Comparison of ENCODE assay signal across 25 cellular contexts in genomic region chr7:37947138-37947839, GRCh38. TPM values are rescaled to one million over a fixed set of nuclear protein-coding genes. Genes with fewer than 3 reads are reported as not detected.
DNase-seq lines count a peak whose midpoint lies in the region; ATAC-seq, FAIRE-seq and TF ChIP-seq lines count a peak whose summit lies in the region.
"Had no signal": no experiment of that assay in that cellular context is flagged by ENCODE, and none has a peak within 500 bp of the region (broad histone marks: within the 10 kb centered on the region; RNA-seq: fewer than 3 reads in every experiment).

No MANE protein-coding gene starts in this region.

- H3K27me3 ChIP-seq in right atrium auricular region: no peaks in the 10 kb centered on the region
- peaks cover 3% of the 10 kb centered on the region for H3K27me3 ChIP-seq in cardiac muscle cell
- H3K27me3 ChIP-seq: BE2C, SJSA1 had no signal

- TF ChIP-seq CTCF in right atrium auricular region (IDR thresholded peaks at IDR 0.05) (no peak), cardiac muscle cell (IDR thresholded peaks at IDR 0.05; ENCODE audit: low read depth, low read length) (no peak)

- no peak overlapping the region for H3K4me3 Mint-ChIP-seq in activated T-helper 2 cell treated with anti-CD3 and anti-CD28 coated beads, Interferon-gamma antibody, Interleukin-2, Interleukin-4, amounts not matched to agents 10 μg/mL and 5 μg/mL and 100 μg/mL, durations not matched to agents 14 hours and 24 hours and 36 hours (ENCODE audit: low read depth)
- no peak overlapping the region for H3K4me3 Mint-ChIP-seq in activated naive CD4-positive, alpha-beta T cell treated with anti-CD3 and anti-CD28 coated beads for 36 hours
- H3K4me3 Mint-ChIP-seq: CD14-positive monocyte had no signal

- ATAC-seq in Right ventricle myocardium superior (ENCODE audit: poor library complexity) (peak; percentile 77), left colon (no peak)
- ATAC-seq: K562 had no signal

- H3K36me3 Mint-ChIP-seq in activated T-helper 2 cell treated with anti-CD3 and anti-CD28 coated beads, Interferon-gamma antibody, Interleukin-2, Interleukin-4, amounts not matched to agents 10 μg/mL and 5 μg/mL and 100 μg/mL, durations not matched to agents 14 hours and 24 hours and 36 hours (ENCODE audit: low read depth): no peaks in the 10 kb centered on the region
- H3K36me3 Mint-ChIP-seq in activated naive CD4-positive, alpha-beta T cell treated with anti-CD3 and anti-CD28 coated beads for 36 hours (ENCODE audit: low read depth): no peaks in the 10 kb centered on the region

- H3K9me3 ChIP-seq in right atrium auricular region (no peaks in the 10 kb centered on the region), cardiac muscle cell (ENCODE audit: low read depth) (no peaks in the 10 kb centered on the region)
- H3K9me3 ChIP-seq: BE2C, SJSA1 had no signal

- peaks cover 0 to 27% of the 10 kb centered on the region in 2 donors for H3K4me1 ChIP-seq in right atrium auricular region
- H3K4me1 ChIP-seq in cardiac muscle cell (ENCODE audit: low read depth): peaks cover 37% of the 10 kb centered on the region
- H3K4me1 ChIP-seq: BE2C had no signal

- FAIRE-seq in urothelium cell line (lab: Jason Lieb, UNC): peak; percentile 44
- FAIRE-seq: GM18507, K562 had no signal

- H3K4me3 ChIP-seq in right atrium auricular region: no peak overlapping the region
- no peak overlapping the region for H3K4me3 ChIP-seq in cardiac muscle cell
- H3K4me3 ChIP-seq: GM23248, K562, SJSA1 had no signal

- no peaks in the 10 kb centered on the region for H3K36me3 ChIP-seq in right atrium auricular region
- H3K36me3 ChIP-seq in cardiac muscle cell: no peaks in the 10 kb centered on the region
- H3K36me3 ChIP-seq: BE2C, SJSA1 had no signal

- H3K9me3 Mint-ChIP-seq in activated T-helper 2 cell treated with anti-CD3 and anti-CD28 coated beads, Interferon-gamma antibody, Interleukin-2, Interleukin-4, amounts not matched to agents 10 μg/mL and 5 μg/mL and 100 μg/mL, durations not matched to agents 14 hours and 24 hours and 36 hours: no peaks in the 10 kb centered on the region
- H3K9me3 Mint-ChIP-seq in activated naive CD4-positive, alpha-beta T cell treated with anti-CD3 and anti-CD28 coated beads for 36 hours: no peaks in the 10 kb centered on the region

- no peak overlapping the region for H3K27ac Mint-ChIP-seq in activated T-helper 2 cell treated with anti-CD3 and anti-CD28 coated beads, Interferon-gamma antibody, Interleukin-2, Interleukin-4, amounts not matched to agents 10 μg/mL and 5 μg/mL and 100 μg/mL, durations not matched to agents 14 hours and 24 hours and 36 hours
- H3K27ac Mint-ChIP-seq in activated naive CD4-positive, alpha-beta T cell treated with anti-CD3 and anti-CD28 coated beads for 36 hours: no peak overlapping the region
- H3K27ac Mint-ChIP-seq: CD14-positive monocyte had no signal

- no peaks in the 10 kb centered on the region for H3K27me3 Mint-ChIP-seq in activated T-helper 2 cell treated with anti-CD3 and anti-CD28 coated beads, Interferon-gamma antibody, Interleukin-2, Interleukin-4, amounts not matched to agents 10 μg/mL and 5 μg/mL and 100 μg/mL, durations not matched to agents 14 hours and 24 hours and 36 hours (ENCODE audit: low read depth)
- H3K27me3 Mint-ChIP-seq in activated naive CD4-positive, alpha-beta T cell treated with anti-CD3 and anti-CD28 coated beads for 36 hours (ENCODE audit: low read depth): no peaks in the 10 kb centered on the region

- intact Hi-C loops in Right ventricle myocardium superior (cut with DNase I) (no loop called here), left colon (cut with DNase I, micrococcal nuclease) (no loop called here)
- intact Hi-C loops in activated T-helper 2 cell treated with anti-CD3 and anti-CD28 coated beads, Interferon-gamma antibody, Interleukin-2, Interleukin-4, amounts not matched to agents 10 μg/mL and 5 μg/mL and 100 μg/mL, durations not matched to agents 14 hours and 24 hours and 36 hours (cut with micrococcal nuclease): no loop called here
- intact Hi-C loops in activated naive CD4-positive, alpha-beta T cell treated with anti-CD3 and anti-CD28 coated beads for 36 hours (cut with micrococcal nuclease): no loop called here

- CTCF ChIA-PET in activated naive CD4-positive, alpha-beta T cell treated with anti-CD3 and anti-CD28 coated beads for 36 hours (lab: Charles Lee): no interaction called here

- no peaks in the 10 kb centered on the region for H3K4me1 Mint-ChIP-seq in activated T-helper 2 cell treated with anti-CD3 and anti-CD28 coated beads, Interferon-gamma antibody, Interleukin-2, Interleukin-4, amounts not matched to agents 10 μg/mL and 5 μg/mL and 100 μg/mL, durations not matched to agents 14 hours and 24 hours and 36 hours (ENCODE audit: low read depth)
- H3K4me1 Mint-ChIP-seq in activated naive CD4-positive, alpha-beta T cell treated with anti-CD3 and anti-CD28 coated beads for 36 hours (ENCODE audit: low read depth): no peaks in the 10 kb centered on the region

- H3K27ac ChIP-seq in right atrium auricular region: no peak overlapping the region
- peak overlapping the region; percentile 36 for H3K27ac ChIP-seq in cardiac muscle cell
- H3K27ac ChIP-seq: GM23248, SJSA1 had no signal

- DNase-seq in Right ventricle myocardium superior (no peak), right atrium auricular region (ENCODE audit: low spot score) (no peak), cardiac muscle cell (ENCODE audit: low read depth in 1 of 2, low spot score in 1 of 2) (peak in 1 of 2 donors; percentile 78), myocyte (ENCODE audit: low read depth) (peak; percentile 68), urothelium cell line (ENCODE audit: low spot score) (no peak), left colon (no peak)
- DNase-seq in activated T-helper 2 cell treated with anti-CD3 and anti-CD28 coated beads, Interferon-gamma antibody, Interleukin-2, Interleukin-4, amounts not matched to agents 10 μg/mL and 5 μg/mL and 100 μg/mL, durations not matched to agents 14 hours and 24 hours and 36 hours (ENCODE audit: low spot score): no peak
- DNase-seq in activated naive CD4-positive, alpha-beta T cell treated with anti-CD3 and anti-CD28 coated beads for 36 hours: no peak
- DNase-seq: 8988T, ACHN, BE2C, GM23248, H7, Kasumi-1, NCI-H1092 treated with DMSO at 0.1 percent for 48 hours, NCI-H1436, NCI-H187 treated with DMSO at 0.1 percent for 48 hours, NCI-H345, NCI-H524, NCI-H748 treated with DMSO at 0.1 percent for 48 hours had no signal

RNA-seq across cellular contexts. Expression of gene EPDR1, which starts 26.8 kb away (rescaled TPM):
- 49.1 TPM for total RNA-seq in Right ventricle myocardium superior
- 10 to 100 TPM in 1 of 2 donors, 1 to 10 TPM in 1; 9.9 to 36.3 TPM for total RNA-seq in right atrium auricular region
- 51.9 and 78.6 TPM in 2 replicates for total RNA-seq in cardiac muscle cell
- polyA plus RNA-seq in cardiac muscle cell: 42.7 and 44.2 TPM in 2 replicates
- 352 and 357 TPM in 2 replicates for total RNA-seq in myocyte
- 204 TPM for polyA plus RNA-seq in myocyte (2012)
- 10 to 100 TPM; 10.5 to 19.7 TPM for total RNA-seq in left colon
- total RNA-seq in activated T-helper 2 cell treated with anti-CD3 and anti-CD28 coated beads, Interferon-gamma antibody, Interleukin-2, Interleukin-4, amounts not matched to agents 10 μg/mL and 5 μg/mL and 100 μg/mL, durations not matched to agents 14 hours and 24 hours and 36 hours: 0.62 and 1.1 TPM in 2 replicates
- 1 to 10 TPM; 1.3 to 1.6 TPM for total RNA-seq in activated naive CD4-positive, alpha-beta T cell treated with anti-CD3 and anti-CD28 coated beads for 36 hours
- total RNA-seq: HT-29 had no signal

RNA-seq across cellular contexts. Expression of gene SFRP4, which starts 30.7 kb away (rescaled TPM):
- total RNA-seq in Right ventricle myocardium superior (0.59 TPM), right atrium auricular region (10 to 100 TPM in 1 of 2 donors, 1 to 10 TPM in 1; 5.0 to 11.9 TPM), cardiac muscle cell (4.6 and 4.7 TPM in 2 replicates), myocyte (5.9 and 7.5 TPM in 2 replicates), left colon (under 1 TPM; 0.39 to 0.43 TPM)
- polyA plus RNA-seq in cardiac muscle cell: 7.5 and 8.6 TPM in 2 replicates
- polyA plus RNA-seq in myocyte (2012): 23.6 TPM
- total RNA-seq in activated T-helper 2 cell treated with anti-CD3 and anti-CD28 coated beads, Interferon-gamma antibody, Interleukin-2, Interleukin-4, amounts not matched to agents 10 μg/mL and 5 μg/mL and 100 μg/mL, durations not matched to agents 14 hours and 24 hours and 36 hours: not detected in 2 replicates
- not detected for total RNA-seq in activated naive CD4-positive, alpha-beta T cell treated with anti-CD3 and anti-CD28 coated beads for 36 hours
- total RNA-seq: H7, HT-29, K562, SJSA1 had no signal
- polyA plus RNA-seq: CD14-positive monocyte, K562 had no signal
